2 cellular contexts compared by ENCODE assay signal in genomic region chr11:111691176-111691575, GRCh38.
TF ChIP-seq lines count a peak whose summit lies in the region.

No MANE protein-coding gene starts in this region.

TF ChIP-seq in IMR-90, 13 proteins besides CTCF, POLR2A, EP300 and RAD21:
- no peak for TF ChIP-seq CHD1 (IDR thresholded peaks at IDR 0.05; ENCODE audit: low read depth, low read length)
- no peak for TF ChIP-seq BHLHE40 (IDR thresholded peaks at IDR 0.05; ENCODE audit: low read depth, low read length)
- no peak for TF ChIP-seq RFX5 (IDR thresholded peaks at IDR 0.05; ENCODE audit: low read depth, low read length)
- TF ChIP-seq MXI1 (IDR thresholded peaks at IDR 0.05; ENCODE audit: borderline replicate concordance, low read depth, low read length), result no peak
- no peak for TF ChIP-seq MAFK (IDR thresholded peaks at IDR 0.05; ENCODE audit: low read depth, low read length)
- TF ChIP-seq USF2 (IDR thresholded peaks at IDR 0.05; ENCODE audit: low read depth, low read length), result no peak

TF ChIP-seq in K562, 482 proteins besides CTCF, POLR2A, EP300 and RAD21:
- TF ChIP-seq, protein P1, sequence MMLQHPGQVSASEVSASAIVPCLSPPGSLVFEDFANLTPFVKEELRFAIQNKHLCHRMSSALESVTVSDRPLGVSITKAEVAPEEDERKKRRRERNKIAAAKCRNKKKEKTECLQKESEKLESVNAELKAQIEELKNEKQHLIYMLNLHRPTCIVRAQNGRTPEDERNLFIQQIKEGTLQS (IDR thresholded peaks at IDR 0.05), result peak; percentile 34; the same call in 1 of the 2 replicates
- TF ChIP-seq, protein P1 (CRISPR knock-in tag; conservative IDR thresholded peaks at IDR 0.05), result no peak
- TF ChIP-seq IFI16 (CRISPR knock-in tag; IDR thresholded peaks at IDR 0.05) (no peak), JUN (IDR thresholded peaks at IDR 0.05; ENCODE audit: borderline replicate concordance, low read depth, low read length) (no peak), JUN (CRISPR knock-in tag; IDR thresholded peaks at IDR 0.05; ENCODE audit: borderline replicate concordance) (no peak), JUND (IDR thresholded peaks at IDR 0.05; ENCODE audit: borderline replicate concordance, low read depth, low read length) (peak; percentile 14; the same call in 1 of the 2 replicates), JUND (tag; IDR thresholded peaks at IDR 0.05; ENCODE audit: borderline replicate concordance, low read depth, low read length) (no peak), ZNF174 (CRISPR knock-in tag; IDR thresholded peaks at IDR 0.05) (no peak)
TF ChIP-seq in K562: peak in this region for 2.
